1 cellular context compared by ENCODE assay signal in genomic region chr9:69759478-69760277, GRCh38.
TF ChIP-seq lines count a peak whose summit lies in the region.

Gene PTAR1 (minus strand): TSS chr9:69760011. CDS start chr9:69759938, 73 bp downstream.

TF ChIP-seq in HepG2, 621 proteins besides CTCF, POLR2A, EP300 and RAD21 (continued from another document and continues in another):
- peak; percentile 88 for TF ChIP-seq ZNF646 (CRISPR knock-in tag; IDR thresholded peaks at IDR 0.05)
- TF ChIP-seq ZNF776 (CRISPR knock-in tag; IDR thresholded peaks at IDR 0.05): no peak
- TF ChIP-seq ZNF337 (CRISPR knock-in tag; IDR thresholded peaks at IDR 0.05; ENCODE audit: borderline replicate concordance, low read depth): no peak
- no peak for TF ChIP-seq TEAD2 (CRISPR knock-in tag; IDR thresholded peaks at IDR 0.05)
- TF ChIP-seq HES4 (CRISPR knock-in tag; IDR thresholded peaks at IDR 0.05; ENCODE audit: borderline replicate concordance): peak; percentile 81; the same call in 1 of the 2 replicates
- no peak for TF ChIP-seq HNRNPL (IDR thresholded peaks at IDR 0.05; ENCODE audit: low read depth, low read length)
- no peak for TF ChIP-seq NFYB (CRISPR knock-in tag; IDR thresholded peaks at IDR 0.05)
- TF ChIP-seq GLMP (CRISPR knock-in tag; IDR thresholded peaks at IDR 0.05; ENCODE audit: borderline replicate concordance): no peak
- TF ChIP-seq STAG1 (CRISPR knock-in tag; IDR thresholded peaks at IDR 0.05): no peak
- TF ChIP-seq ZNF232 (CRISPR knock-in tag; IDR thresholded peaks at IDR 0.05; ENCODE audit: borderline replicate concordance): no peak
- TF ChIP-seq ZNF772 (CRISPR knock-in tag; IDR thresholded peaks at IDR 0.05): no peak
- no peak for TF ChIP-seq CCAR2 (optimal IDR thresholded peaks at IDR 0.05; ENCODE audit: low read depth, low read length)
- no peak for TF ChIP-seq ZNF224 (CRISPR knock-in tag; IDR thresholded peaks at IDR 0.05)
- no peak for TF ChIP-seq ZNF674 (CRISPR knock-in tag; IDR thresholded peaks at IDR 0.05; ENCODE audit: low read depth)
- peak; percentile 69 for TF ChIP-seq ZNF784 (CRISPR knock-in tag; IDR thresholded peaks at IDR 0.05; ENCODE audit: borderline replicate concordance)
- TF ChIP-seq FOXK2 (IDR thresholded peaks at IDR 0.05): no peak
- peak; percentile 70 for TF ChIP-seq SAP130 (CRISPR knock-in tag; IDR thresholded peaks at IDR 0.05; ENCODE audit: low read depth)
- TF ChIP-seq SKI (IDR thresholded peaks at IDR 0.05; ENCODE audit: partially characterized antibody): peak; percentile 57
- TF ChIP-seq PBX3 (CRISPR knock-in tag; IDR thresholded peaks at IDR 0.05; ENCODE audit: borderline replicate concordance): no peak
- TF ChIP-seq HNRNPH1 (optimal IDR thresholded peaks at IDR 0.05; ENCODE audit: low read depth, low read length): no peak
- TF ChIP-seq RARG (CRISPR knock-in tag; IDR thresholded peaks at IDR 0.05; ENCODE audit: low read depth): no peak
- TF ChIP-seq SYNCRIP (IDR thresholded peaks at IDR 0.05; ENCODE audit: insufficient read depth, low read depth, low read length): no peak
- TF ChIP-seq ZNF549 (CRISPR knock-in tag; IDR thresholded peaks at IDR 0.05): no peak
- no peak; the same call in 1 of the 2 replicates for TF ChIP-seq SALL2 (CRISPR knock-in tag; IDR thresholded peaks at IDR 0.05)
- no peak for TF ChIP-seq ZNF615 (CRISPR knock-in tag; IDR thresholded peaks at IDR 0.05; ENCODE audit: borderline replicate concordance)
- peak; percentile 61 for TF ChIP-seq ZNF768 (CRISPR knock-in tag; IDR thresholded peaks at IDR 0.05)
- TF ChIP-seq ERF (CRISPR knock-in tag; IDR thresholded peaks at IDR 0.05): no peak; the same call in 1 of the 2 replicates
- no peak for TF ChIP-seq KLF11 (CRISPR knock-in tag; IDR thresholded peaks at IDR 0.05)
- TF ChIP-seq ZNF850 (CRISPR knock-in tag; conservative IDR thresholded peaks at IDR 0.05): peak; percentile 92; the same call in 1 of the 2 replicates
- no peak for TF ChIP-seq ZNF160 (CRISPR knock-in tag; IDR thresholded peaks at IDR 0.05)
- TF ChIP-seq TRAFD1 (CRISPR knock-in tag; IDR thresholded peaks at IDR 0.05; ENCODE audit: borderline replicate concordance): no peak
- no peak for TF ChIP-seq PRDM15 (CRISPR knock-in tag; IDR thresholded peaks at IDR 0.05)
- TF ChIP-seq ZNF20 (CRISPR knock-in tag; IDR thresholded peaks at IDR 0.05): no peak
- no peak for TF ChIP-seq ZEB1 (IDR thresholded peaks at IDR 0.05; ENCODE audit: insufficient replicate concordance, low read depth)
- TF ChIP-seq MED1 (CRISPR knock-in tag; IDR thresholded peaks at IDR 0.05): peak; percentile 58
- no peak for TF ChIP-seq GPN1 (CRISPR knock-in tag; IDR thresholded peaks at IDR 0.05; ENCODE audit: borderline replicate concordance)
- no peak for TF ChIP-seq KDM4B (CRISPR knock-in tag; IDR thresholded peaks at IDR 0.05)
- no peak for TF ChIP-seq GATA4 (IDR thresholded peaks at IDR 0.05; ENCODE audit: borderline replicate concordance, low read depth)
- peak; percentile 86 for TF ChIP-seq ZFY (CRISPR knock-in tag; IDR thresholded peaks at IDR 0.05)
- no peak for TF ChIP-seq FOXA1 (IDR thresholded peaks at IDR 0.05)
- TF ChIP-seq FOXA1 (CRISPR knock-in tag; IDR thresholded peaks at IDR 0.05): peak; percentile 43; the same call in 1 of the 2 replicates
- no peak for TF ChIP-seq ELK4 (CRISPR knock-in tag; IDR thresholded peaks at IDR 0.05; ENCODE audit: borderline replicate concordance)
- no peak for TF ChIP-seq DZIP1 (CRISPR knock-in tag; IDR thresholded peaks at IDR 0.05)
- TF ChIP-seq MBNL3 (CRISPR knock-in tag; conservative IDR thresholded peaks at IDR 0.05): no peak
- no peak; the same call in 1 of the 2 replicates for TF ChIP-seq ETV6 (CRISPR knock-in tag; conservative IDR thresholded peaks at IDR 0.05)
